16 cellular contexts compared by ENCODE assay signal in genomic region chr11:30377347-30377746, GRCh38. TPM values are rescaled to one million over a fixed set of nuclear protein-coding genes. Genes with fewer than 3 reads are reported as not detected.
DNase-seq lines count a peak whose midpoint lies in the region; ATAC-seq, FAIRE-seq and TF ChIP-seq lines count a peak whose summit lies in the region.
"Had no signal": no experiment of that assay in that cellular context is flagged by ENCODE, and none has a peak within 500 bp of the region (broad histone marks: within the 10 kb centered on the region; RNA-seq: fewer than 3 reads in every experiment).

No MANE protein-coding gene starts in this region.

- H3K36me3 Mint-ChIP-seq in GM23338 (ENCODE audit: low read depth): no peaks in the 10 kb centered on the region
- H3K36me3 Mint-ChIP-seq in stimulated activated memory B cell treated with anti-CD40 and anti-IgM and Interleukin-4, amounts not matched to agents 10 μg/mL and 1 μg/mL and 100 μg/mL, for 72 hours: no peaks in the 10 kb centered on the region
- H3K36me3 Mint-ChIP-seq: CD4-positive, alpha-beta memory T cell had no signal

- TF ChIP-seq CTCF in GM23338 (conservative IDR thresholded peaks at IDR 0.05; ENCODE audit: low read depth in 2 of 2) (no peak), bronchial epithelial cell (IDR thresholded peaks at IDR 0.05; ENCODE audit: insufficient read depth, low read length, severe bottlenecking) (no peak), foreskin keratinocyte (conservative IDR thresholded peaks at IDR 0.05) (no peak)

- H3K4me1 Mint-ChIP-seq in GM23338: peaks cover 10% of the 10 kb centered on the region
- no peaks in the 10 kb centered on the region for H3K4me1 Mint-ChIP-seq in stimulated activated memory B cell treated with anti-CD40 and anti-IgM and Interleukin-4, amounts not matched to agents 10 μg/mL and 1 μg/mL and 100 μg/mL, for 72 hours
- H3K4me1 Mint-ChIP-seq: CD4-positive, alpha-beta memory T cell had no signal

- ATAC-seq in GM23338 (no peak), foreskin keratinocyte (peak; percentile 88), GM21529 (IDR thresholded peaks at IDR 0.05; ENCODE audit: unreplicated experiment) (no peak), GM19467 (IDR thresholded peaks at IDR 0.05; ENCODE audit: unreplicated experiment) (no peak), GM21447 (IDR thresholded peaks at IDR 0.05; ENCODE audit: unreplicated experiment) (no peak)
- peak; percentile 18 for ATAC-seq in stimulated activated memory B cell treated with anti-CD40 and anti-IgM and Interleukin-4, amounts not matched to agents 10 μg/mL and 1 μg/mL and 100 μg/mL, for 72 hours

- H3K79me2 ChIP-seq in GM23338 (replicated peaks; ENCODE audit: insufficient read depth): no peaks in the 10 kb centered on the region

- DNase-seq in GM23338 (ENCODE audit: low spot score) (no peak), bronchial epithelial cell (ENCODE audit: low read depth) (peak; percentile 76), foreskin keratinocyte (peak; percentile 59 to 78)
- DNase-seq: BE2C; CD4-positive, alpha-beta memory T cell; DMS79; GDM1; GM23248; H7; IMR-90 had no signal

- no peaks in the 10 kb centered on the region for H3K9me3 Mint-ChIP-seq in GM23338
- no peaks in the 10 kb centered on the region for H3K9me3 Mint-ChIP-seq in stimulated activated memory B cell treated with anti-CD40 and anti-IgM and Interleukin-4, amounts not matched to agents 10 μg/mL and 1 μg/mL and 100 μg/mL, for 72 hours
- H3K9me3 Mint-ChIP-seq: CD4-positive, alpha-beta memory T cell had no signal

- no peaks in the 10 kb centered on the region for H3K9me2 ChIP-seq in GM23338 (ENCODE audit: insufficient read depth)

- H3K27me3 Mint-ChIP-seq in GM23338 (ENCODE audit: insufficient read depth, low read depth, poor library complexity): peaks cover 1% of the 10 kb centered on the region
- H3K27me3 Mint-ChIP-seq in stimulated activated memory B cell treated with anti-CD40 and anti-IgM and Interleukin-4, amounts not matched to agents 10 μg/mL and 1 μg/mL and 100 μg/mL, for 72 hours: peaks cover 2% of the 10 kb centered on the region

- peaks cover 6% of the 10 kb centered on the region; the same call in 1 of the 2 replicates for H3K4me1 ChIP-seq in GM23338 (ENCODE audit: insufficient read depth)
- no peaks in the 10 kb centered on the region for H3K4me1 ChIP-seq in foreskin keratinocyte
- H3K4me1 ChIP-seq: BE2C had no signal

- no peaks in the 10 kb centered on the region for H4K20me1 ChIP-seq in GM23338 (replicated peaks; ENCODE audit: insufficient read depth)

- no peaks in the 10 kb centered on the region for H3K27me3 ChIP-seq in GM23338 (ENCODE audit: insufficient read depth)
- no peaks in the 10 kb centered on the region for H3K27me3 ChIP-seq in bronchial epithelial cell (ENCODE audit: control insufficient read depth, insufficient read depth, low read length)
- no peaks in the 10 kb centered on the region for H3K27me3 ChIP-seq in foreskin keratinocyte
- H3K27me3 ChIP-seq: BE2C had no signal

- no peak overlapping the region for H3K4me3 Mint-ChIP-seq in GM23338
- no peak overlapping the region for H3K4me3 Mint-ChIP-seq in stimulated activated memory B cell treated with anti-CD40 and anti-IgM and Interleukin-4, amounts not matched to agents 10 μg/mL and 1 μg/mL and 100 μg/mL, for 72 hours
- H3K4me3 Mint-ChIP-seq: CD4-positive, alpha-beta memory T cell had no signal

- peak overlapping the region; percentile 49; the same call in 1 of the 2 replicates for H2AFZ ChIP-seq in GM23338
- H2AFZ ChIP-seq: GM23248 had no signal

- H3K4me3 ChIP-seq in GM23338 (no peak overlapping the region), bronchial epithelial cell (ENCODE audit: low read depth, low read length) (no peak overlapping the region)
- H3K4me3 ChIP-seq: GM23248 had no signal

- H3K36me3 ChIP-seq in GM23338 (ENCODE audit: insufficient read depth) (no peaks in the 10 kb centered on the region), bronchial epithelial cell (ENCODE audit: control insufficient read depth, insufficient read depth, low read length) (no peaks in the 10 kb centered on the region)
- H3K36me3 ChIP-seq: BE2C had no signal

- no peaks in the 10 kb centered on the region for H3F3A ChIP-seq in GM23338 (replicated peaks; ENCODE audit: low read depth)

- H3K27ac ChIP-seq in GM23338 (ENCODE audit: low read depth): no peak overlapping the region
- H3K27ac ChIP-seq in foreskin keratinocyte: no peak overlapping the region
- H3K27ac ChIP-seq: C4-2B, GM23248 had no signal

- H3K4me2 ChIP-seq in GM23338: no peak overlapping the region

- no peak overlapping the region for H3K27ac Mint-ChIP-seq in GM23338
- no peak overlapping the region for H3K27ac Mint-ChIP-seq in stimulated activated memory B cell treated with anti-CD40 and anti-IgM and Interleukin-4, amounts not matched to agents 10 μg/mL and 1 μg/mL and 100 μg/mL, for 72 hours
- H3K27ac Mint-ChIP-seq: CD4-positive, alpha-beta memory T cell had no signal

- FAIRE-seq in bronchial epithelial cell (lab: Jason Lieb, UNC): no peak
- FAIRE-seq: GM12892 had no signal

TF ChIP-seq in GM23338, 12 proteins besides CTCF, POLR2A, EP300 and RAD21 (continues in another document):
- TF ChIP-seq ETS1 (IDR thresholded peaks at IDR 0.05): no peak
- no peak for TF ChIP-seq CREB1 (CRISPR knock-in tag; IDR thresholded peaks at IDR 0.05; ENCODE audit: low read depth)
- no peak for TF ChIP-seq NANOG (IDR thresholded peaks at IDR 0.05; ENCODE audit: borderline replicate concordance)
- no peak for TF ChIP-seq REST (IDR thresholded peaks at IDR 0.05; ENCODE audit: unreplicated experiment)
- TF ChIP-seq STAT1 (IDR thresholded peaks at IDR 0.05; ENCODE audit: unreplicated experiment): no peak
- no peak for TF ChIP-seq ZNF331 (CRISPR knock-in tag; IDR thresholded peaks at IDR 0.05; ENCODE audit: low read depth)
- no peak for TF ChIP-seq EZH2 (IDR thresholded peaks at IDR 0.05; ENCODE audit: low read depth, unreplicated experiment)
- TF ChIP-seq ZNF114 (CRISPR knock-in tag; IDR thresholded peaks at IDR 0.05): no peak

RNA-seq across cellular contexts. Expression of gene ARL14EP, which starts 54.4 kb away (rescaled TPM):
- total RNA-seq in GM23338 (2014; rRNA removed; shearing (Covaris generic)): 25.0 and 33.4 TPM in 2 replicates
- 54.1 and 62.0 TPM in 2 replicates for polyA plus RNA-seq in GM23338 (2016; fragmentation: Nextera tagmentation; extraction: Ambion mirVana)
- total RNA-seq in bronchial epithelial cell: 19.2 and 29.2 TPM in 2 replicates
- total RNA-seq in foreskin keratinocyte: 14.0 and 15.6 TPM in 2 replicates
- 9.1 and 10.3 TPM in 2 replicates for polyA plus RNA-seq in foreskin keratinocyte

Comparison
In these comparisons a context has a peak if more than half of its experiments do, and no peak if none do; other contexts are left out.
1. ATAC-seq: peak in foreskin keratinocyte (single experiment) and stimulated activated memory B cell treated with anti-CD40 and anti-IgM and Interleukin-4, amounts not matched to agents 10 μg/mL and 1 μg/mL and 100 μg/mL, for 72 hours (single experiment); none in GM23338 (single experiment), GM21529 (single experiment), GM19467 (single experiment) and GM21447 (single experiment).